Comparison of ENCODE assay signal across 20 cellular contexts in the genomic region with DNA sequence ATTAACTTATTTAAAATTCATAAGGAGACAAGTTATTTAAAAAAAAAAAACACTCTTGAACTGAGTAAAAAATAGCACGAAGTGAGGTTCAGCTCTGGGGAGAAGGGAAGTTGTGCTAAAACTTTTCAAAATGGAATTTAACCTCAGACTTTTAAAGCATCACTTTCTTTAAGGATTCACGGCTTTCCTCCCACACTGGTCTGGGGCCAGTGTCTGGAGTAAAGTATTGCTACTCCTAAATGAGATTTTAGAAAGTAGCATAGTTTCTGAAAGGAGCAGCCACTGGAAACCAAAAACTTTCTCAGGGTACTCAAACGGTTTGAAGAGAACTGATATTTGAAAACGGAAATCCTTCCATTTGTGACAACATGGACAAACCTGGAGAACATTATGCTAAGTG.
DNase-seq lines count a peak whose midpoint lies in the region; ATAC-seq and TF ChIP-seq lines count a peak whose summit lies in the region.
"Had no signal": no experiment of that assay in that cellular context is flagged by ENCODE, and none has a peak within 500 bp of the region (broad histone marks: within the 10 kb centered on the region; RNA-seq: fewer than 3 reads in every experiment).

No MANE protein-coding gene starts in this region.

- peak overlapping the region; percentile 12 for H3K4me2 ChIP-seq in osteoblast (ENCODE audit: insufficient read depth, low read length)

- DNase-seq in amniotic epithelial cell (ENCODE audit: low read depth) (peak; percentile 32), left lung (no peak), osteoblast (ENCODE audit: insufficient read length, low spot score, missing footprints) (no peak), T-helper 17 cell (no peak), ACHN (no peak)
- DNase-seq: AML-193; Calu3; CD4-positive, CD25-positive, alpha-beta regulatory T cell; DMS79; HFFc6; KG1; MG63; NCI-H1092 treated with DMSO at 0.1 percent for 48 hours; NCI-H1694 treated with DMSO at 0.1 percent for 48 hours; NCI-H446 treated with DMSO at 0.1 percent for 48 hours; SHP77 treated with DMSO at 0.1 percent for 48 hours had no signal

- H3K27me3 ChIP-seq in ACC112 (ENCODE audit: insufficient read depth, low read length): no peaks in the 10 kb centered on the region
- no peaks in the 10 kb centered on the region for H3K27me3 ChIP-seq in left lung
- H3K27me3 ChIP-seq in osteoblast (ENCODE audit: insufficient read depth, low read length): no peaks in the 10 kb centered on the region
- H3K27me3 ChIP-seq: MG63 had no signal

- no peak overlapping the region for H3K27ac Mint-ChIP-seq in T-helper 17 cell
- H3K27ac Mint-ChIP-seq: CD4-positive, CD25-positive, alpha-beta regulatory T cell; HFFc6 had no signal

- H3K4me1 Mint-ChIP-seq in T-helper 17 cell: peaks cover 2% of the 10 kb centered on the region

- ATAC-seq in left lung (no peak), T-helper 17 cell (no peak), GM18520 (IDR thresholded peaks at IDR 0.05; ENCODE audit: unreplicated experiment) (no peak), GM18511 (IDR thresholded peaks at IDR 0.05; ENCODE audit: unreplicated experiment) (no peak)
- ATAC-seq: GM12878 had no signal

- intact Hi-C loops in left lung (cut with DNase I): no loop called here

- H3K9me3 ChIP-seq in left lung (no peaks in the 10 kb centered on the region), osteoblast (ENCODE audit: low read depth, low read length) (no peaks in the 10 kb centered on the region), T-helper 17 cell (ENCODE audit: control insufficient read depth, low read length, poor library complexity, severe bottlenecking) (no peaks in the 10 kb centered on the region)
- H3K9me3 ChIP-seq: MG63 had no signal

- H3K79me2 ChIP-seq in ACC112 (ENCODE audit: control insufficient read depth, insufficient read depth, low read length, unreplicated experiment) (no peaks in the 10 kb centered on the region), osteoblast (ENCODE audit: insufficient read depth, low read length) (no peaks in the 10 kb centered on the region)

- no peak overlapping the region for H3K4me3 Mint-ChIP-seq in T-helper 17 cell
- H3K4me3 Mint-ChIP-seq: CD4-positive, CD25-positive, alpha-beta regulatory T cell; HFFc6 had no signal

- H3K27ac ChIP-seq in ACC112 (ENCODE audit: low read depth, low read length): peak overlapping the region; percentile 44
- peak overlapping the region; percentile 51 to 92 for H3K27ac ChIP-seq in left lung
- H3K27ac ChIP-seq in osteoblast (ENCODE audit: low read depth, low read length): peak overlapping the region; percentile 85

- H3K4me3 ChIP-seq in ACC112 (ENCODE audit: low read depth, low read length): no peak overlapping the region
- no peak overlapping the region for H3K4me3 ChIP-seq in left lung
- no peak overlapping the region for H3K4me3 ChIP-seq in osteoblast (ENCODE audit: insufficient read depth, low read length)
- H3K4me3 ChIP-seq: GM12878, MG63 had no signal

- H4K20me1 ChIP-seq in osteoblast (ENCODE audit: insufficient read depth, low read length): no peaks in the 10 kb centered on the region

- no peaks in the 10 kb centered on the region for H3K36me3 ChIP-seq in ACC112 (ENCODE audit: insufficient read depth, low read length)
- no peaks in the 10 kb centered on the region for H3K36me3 ChIP-seq in left lung
- no peaks in the 10 kb centered on the region for H3K36me3 ChIP-seq in osteoblast (ENCODE audit: insufficient read depth, low read length)
- H3K36me3 ChIP-seq: MG63 had no signal

- H2AFZ ChIP-seq in ACC112 (ENCODE audit: low read length, unreplicated experiment) (peak overlapping the region; percentile 43), osteoblast (ENCODE audit: low read length) (peak overlapping the region; percentile 58)

- H3K4me1 ChIP-seq in ACC112 (ENCODE audit: control insufficient read depth, insufficient read depth, low read length, unreplicated experiment): peaks cover 55% of the 10 kb centered on the region
- H3K4me1 ChIP-seq in left lung: peaks cover 29 to 58% of the 10 kb centered on the region in 2 donors
- peaks cover 62% of the 10 kb centered on the region for H3K4me1 ChIP-seq in osteoblast (ENCODE audit: insufficient read depth, low read length)

- in situ Hi-C loops in ACHN (cut with HindIII; ENCODE audit: low pct_ligation_motif_present, low pct_unique_long_range_greater_than_20kb, low sequenced_read_pairs): no loop called here

- TF ChIP-seq CTCF in left lung (IDR thresholded peaks at IDR 0.05) (no peak), osteoblast (IDR thresholded peaks at IDR 0.05; ENCODE audit: extremely low read depth, low read depth, low read length) (no peak)

- H3K27me3 Mint-ChIP-seq in T-helper 17 cell: peaks cover 51% of the 10 kb centered on the region

- H3K36me3 Mint-ChIP-seq in T-helper 17 cell (ENCODE audit: low read depth): peaks cover 3% of the 10 kb centered on the region
- H3K36me3 Mint-ChIP-seq: CD4-positive, CD25-positive, alpha-beta regulatory T cell had no signal
